In the genomic region with DNA sequence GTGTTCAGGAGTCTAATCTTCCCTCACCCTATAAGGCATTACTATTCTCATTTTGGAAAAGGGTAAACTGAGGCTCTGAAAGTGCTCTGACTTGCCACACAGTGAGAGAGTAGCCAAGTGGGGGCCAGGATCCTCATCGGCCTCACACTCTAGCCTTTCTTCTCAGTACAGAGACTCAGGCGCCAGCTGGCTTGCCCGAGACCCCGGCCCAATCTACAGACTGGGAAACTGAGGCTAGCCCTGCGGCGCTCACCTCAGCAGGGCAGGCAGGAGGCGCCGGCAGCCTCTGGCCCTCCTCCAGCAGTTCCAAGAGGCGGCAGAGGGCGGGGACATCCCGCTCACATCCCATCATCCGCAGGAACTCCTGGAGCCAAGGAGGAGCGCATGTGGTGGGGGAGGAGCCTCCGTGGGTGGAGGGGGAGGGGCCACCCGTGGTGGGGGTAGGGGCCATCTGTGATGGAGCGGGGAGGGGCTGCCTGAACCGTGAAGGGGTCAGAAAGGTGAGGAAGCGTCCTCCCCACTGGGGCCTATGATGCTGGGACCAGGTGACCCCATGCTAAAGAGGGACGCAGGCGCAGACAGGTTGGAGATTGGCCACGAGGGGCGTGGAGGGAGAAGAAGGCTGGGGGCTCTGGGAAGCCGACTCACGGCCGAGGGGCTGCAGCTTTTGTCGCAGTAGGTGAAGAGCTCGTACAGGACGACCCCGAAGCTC, we compare ENCODE assay signal across 1 cellular context.
A peak's percentile ranks its signal among the peaks of the same experiment; 100 is the strongest.
TF ChIP-seq lines count a peak whose summit lies in the region.

No MANE protein-coding gene starts in this region.

TF ChIP-seq in HEK293, 187 proteins besides CTCF, POLR2A, EP300 and RAD21 (continued from another document):
- TF ChIP-seq, protein P1, sequence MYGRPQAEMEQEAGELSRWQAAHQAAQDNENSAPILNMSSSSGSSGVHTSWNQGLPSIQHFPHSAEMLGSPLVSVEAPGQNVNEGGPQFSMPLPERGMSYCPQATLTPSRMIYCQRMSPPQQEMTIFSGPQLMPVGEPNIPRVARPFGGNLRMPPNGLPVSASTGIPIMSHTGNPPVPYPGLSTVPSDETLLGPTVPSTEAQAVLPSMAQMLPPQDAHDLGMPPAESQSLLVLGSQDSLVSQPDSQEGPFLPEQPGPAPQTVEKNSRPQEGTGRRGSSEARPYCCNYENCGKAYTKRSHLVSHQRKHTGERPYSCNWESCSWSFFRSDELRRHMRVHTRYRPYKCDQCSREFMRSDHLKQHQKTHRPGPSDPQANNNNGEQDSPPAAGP (tag by site-specific recombination; IDR thresholded peaks at IDR 0.05) = no peak
- TF ChIP-seq ZSCAN30 (tag by site-specific recombination; IDR thresholded peaks at IDR 0.05) = peak; percentile 69; the same call in 1 of the 2 replicates
- TF ChIP-seq, protein P2, sequence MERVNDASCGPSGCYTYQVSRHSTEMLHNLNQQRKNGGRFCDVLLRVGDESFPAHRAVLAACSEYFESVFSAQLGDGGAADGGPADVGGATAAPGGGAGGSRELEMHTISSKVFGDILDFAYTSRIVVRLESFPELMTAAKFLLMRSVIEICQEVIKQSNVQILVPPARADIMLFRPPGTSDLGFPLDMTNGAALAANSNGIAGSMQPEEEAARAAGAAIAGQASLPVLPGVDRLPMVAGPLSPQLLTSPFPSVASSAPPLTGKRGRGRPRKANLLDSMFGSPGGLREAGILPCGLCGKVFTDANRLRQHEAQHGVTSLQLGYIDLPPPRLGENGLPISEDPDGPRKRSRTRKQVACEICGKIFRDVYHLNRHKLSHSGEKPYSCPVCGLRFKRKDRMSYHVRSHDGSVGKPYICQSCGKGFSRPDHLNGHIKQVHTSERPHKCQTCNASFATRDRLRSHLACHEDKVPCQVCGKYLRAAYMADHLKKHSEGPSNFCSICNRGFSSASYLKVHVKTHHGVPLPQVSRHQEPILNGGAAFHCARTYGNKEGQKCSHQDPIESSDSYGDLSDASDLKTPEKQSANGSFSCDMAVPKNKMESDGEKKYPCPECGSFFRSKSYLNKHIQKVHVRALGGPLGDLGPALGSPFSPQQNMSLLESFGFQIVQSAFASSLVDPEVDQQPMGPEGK (tag by site-specific recombination; IDR thresholded peaks at IDR 0.05) = no peak; the same call in 1 of the 2 replicates
- TF ChIP-seq, protein P3, sequence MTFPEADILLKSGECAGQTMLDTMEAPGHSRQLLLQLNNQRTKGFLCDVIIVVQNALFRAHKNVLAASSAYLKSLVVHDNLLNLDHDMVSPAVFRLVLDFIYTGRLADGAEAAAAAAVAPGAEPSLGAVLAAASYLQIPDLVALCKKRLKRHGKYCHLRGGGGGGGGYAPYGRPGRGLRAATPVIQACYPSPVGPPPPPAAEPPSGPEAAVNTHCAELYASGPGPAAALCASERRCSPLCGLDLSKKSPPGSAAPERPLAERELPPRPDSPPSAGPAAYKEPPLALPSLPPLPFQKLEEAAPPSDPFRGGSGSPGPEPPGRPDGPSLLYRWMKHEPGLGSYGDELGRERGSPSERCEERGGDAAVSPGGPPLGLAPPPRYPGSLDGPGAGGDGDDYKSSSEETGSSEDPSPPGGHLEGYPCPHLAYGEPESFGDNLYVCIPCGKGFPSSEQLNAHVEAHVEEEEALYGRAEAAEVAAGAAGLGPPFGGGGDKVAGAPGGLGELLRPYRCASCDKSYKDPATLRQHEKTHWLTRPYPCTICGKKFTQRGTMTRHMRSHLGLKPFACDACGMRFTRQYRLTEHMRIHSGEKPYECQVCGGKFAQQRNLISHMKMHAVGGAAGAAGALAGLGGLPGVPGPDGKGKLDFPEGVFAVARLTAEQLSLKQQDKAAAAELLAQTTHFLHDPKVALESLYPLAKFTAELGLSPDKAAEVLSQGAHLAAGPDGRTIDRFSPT (tag by site-specific recombination; IDR thresholded peaks at IDR 0.05) = no peak
- TF ChIP-seq ZNF366 (tag by site-specific recombination; conservative IDR thresholded peaks at IDR 0.05) = 0 out of 2 replicates have a peak, but pooled peaks have one; percentile 39
- peak; percentile 49 for TF ChIP-seq IKZF3 (tag by site-specific recombination; IDR thresholded peaks at IDR 0.05)
- 0 out of 2 replicates have a peak, but pooled peaks have one; percentile 26 for TF ChIP-seq ZIC2 (tag by site-specific recombination; IDR thresholded peaks at IDR 0.05)
- peak; percentile 66; the same call in 1 of the 2 replicates for TF ChIP-seq ZNF10 (tag by site-specific recombination; IDR thresholded peaks at IDR 0.05)
- TF ChIP-seq TCF7L2 (IDR thresholded peaks at IDR 0.05; ENCODE audit: borderline replicate concordance, low read depth, low read length) = no peak
- TF ChIP-seq KLF10 (tag by site-specific recombination; IDR thresholded peaks at IDR 0.05) = no peak
- no peak for TF ChIP-seq ZNF544 (tag by site-specific recombination; IDR thresholded peaks at IDR 0.05)
- TF ChIP-seq SCRT2 (tag by site-specific recombination; IDR thresholded peaks at IDR 0.05) = no peak
- no peak for TF ChIP-seq ZNF610 (tag by site-specific recombination; IDR thresholded peaks at IDR 0.05; ENCODE audit: borderline replicate concordance)
